In genomic region chr6:45437441-45437820, GRCh38 we compare ENCODE assay signal across 12 cellular contexts. TPM values are rescaled to one million over a fixed set of nuclear protein-coding genes. Genes with fewer than 3 reads are reported as not detected.
A peak's percentile ranks its signal among the peaks of the same experiment; 100 is the strongest.
DNase-seq lines count a peak whose midpoint lies in the region; ATAC-seq, FAIRE-seq and TF ChIP-seq lines count a peak whose summit lies in the region.
"Had no signal": no experiment of that assay in that cellular context is flagged by ENCODE, and none has a peak within 500 bp of the region (broad histone marks: within the 10 kb centered on the region; RNA-seq: fewer than 3 reads in every experiment).

No MANE protein-coding gene starts in this region.

- H4K20me1 ChIP-seq in HCT116 (ENCODE audit: insufficient read depth) (no peaks in the 10 kb centered on the region), astrocyte (ENCODE audit: insufficient read depth, low read length) (no peaks in the 10 kb centered on the region)

- no peak for DNase-seq in A673 (ENCODE audit: low spot score)
- DNase-seq in HCT116 (ENCODE audit: low read depth, low spot score) = no peak
- DNase-seq in astrocyte (ENCODE audit: low read depth) = no peak
- DNase-seq in NCI-H1092 (lab: John Stamatoyannopoulos, UW) = no peak
- no peak for DNase-seq in GM19238 (ENCODE audit: insufficient read length, low spot score)
- no peak for DNase-seq in BE2C
- DNase-seq: NCI-H1436 treated with DMSO at 0.1 percent for 48 hours, NCI-H526 had no signal

- H3K9ac ChIP-seq in HCT116 (ENCODE audit: low read length) (no peak overlapping the region), astrocyte (ENCODE audit: low read length) (peak overlapping the region; percentile 56)

- H3K79me2 ChIP-seq in HCT116 (ENCODE audit: insufficient read depth, low read length) (no peaks in the 10 kb centered on the region), astrocyte (ENCODE audit: insufficient read depth, low read length) (peaks cover 42% of the 10 kb centered on the region)

- H2AFZ ChIP-seq in HCT116 (ENCODE audit: low read depth, low read length, poor library complexity, severe bottlenecking) = no peak overlapping the region
- H2AFZ ChIP-seq in astrocyte (ENCODE audit: low read depth, low read length) = no peak overlapping the region

- intact Hi-C loops in A673 (cut with micrococcal nuclease; ENCODE audit: unreplicated experiment) = loop anchor here (10.0 kb wide), 2 partner anchors 167 to 487 kb away; no protein-coding TSS in a partner anchor
- intact Hi-C loops in HCT116 (cut with micrococcal nuclease) = loop anchor here (10.0 kb wide), 1 partner anchor 963 kb away; no protein-coding TSS in a partner anchor

- H3K27ac ChIP-seq in A673 (ENCODE audit: low read depth, low read length, poor library complexity, severe bottlenecking) (peak overlapping the region; percentile 79), HCT116 (ENCODE audit: low read depth, low read length) (no peak overlapping the region), astrocyte (ENCODE audit: low read depth, low read length) (peak overlapping the region; percentile 76), mesodermal cell (ENCODE audit: low read depth, low read length, severe bottlenecking) (peak overlapping the region; percentile 74)

- H3K9me2 ChIP-seq in HCT116 (ENCODE audit: insufficient read depth) = no peaks in the 10 kb centered on the region

- peak overlapping the region; percentile 15 for H3K4me3 Mint-ChIP-seq in astrocyte (ENCODE audit: unreplicated experiment)
- H3K4me3 Mint-ChIP-seq: stimulated activated memory B cell treated with anti-CD40 and anti-IgM and Interleukin-4, amounts not matched to agents 10 μg/mL and 1 μg/mL and 100 μg/mL, for 72 hours had no signal

- POLR2A ChIA-PET in A673 (lab: Charles Lee; ENCODE audit: low non-redundant PET) (no interaction called here), HCT116 (lab: Charles Lee) (no interaction called here)

- H3K27me3 ChIP-seq in A673 (replicated peaks; ENCODE audit: insufficient read depth, low read depth, low read length, poor library complexity) (no peaks in the 10 kb centered on the region), HCT116 (ENCODE audit: insufficient read depth, low read length) (no peaks in the 10 kb centered on the region), astrocyte (ENCODE audit: insufficient read depth, low read length) (no peaks in the 10 kb centered on the region), BE2C (peaks cover 45% of the 10 kb centered on the region)

- TF ChIP-seq POLR2A in HCT116 (IDR thresholded peaks at IDR 0.05; ENCODE audit: borderline replicate concordance, extremely low read depth, insufficient read depth, insufficient read length) = no peak

- CTCF ChIA-PET in A673 (lab: Charles Lee) = no interaction called here
- CTCF ChIA-PET in HCT116 (lab: Charles Lee) = interaction anchor here (0.9 kb wide), 1 partner anchor 277 kb away, joined by 4 read pairs; no protein-coding TSS in a partner anchor

- RAD21 ChIA-PET in HCT116 (lab: Charles Lee; ENCODE audit: low non-redundant PET in 1 of 2, low total read pairs in 2 of 2, uncharacterized antibody in 2 of 2, unreplicated experiment in 2 of 2) = no interaction called here

- peaks cover 83% of the 10 kb centered on the region for H3K4me1 ChIP-seq in A673 (ENCODE audit: insufficient read depth, low read length, poor library complexity, severe bottlenecking)
- H3K4me1 ChIP-seq in HCT116 (ENCODE audit: control insufficient read depth in 1 of 2, insufficient read depth in 2 of 2, low read length in 2 of 2) = peaks cover 45 to 55% of the 10 kb centered on the region in 2 experiments
- H3K4me1 ChIP-seq in astrocyte (ENCODE audit: insufficient read depth, low read length) = peaks cover 48% of the 10 kb centered on the region
- H3K4me1 ChIP-seq in mesodermal cell (ENCODE audit: control insufficient read depth, insufficient read depth, low read length, poor library complexity, severe bottlenecking) = peaks cover 42% of the 10 kb centered on the region
- H3K4me1 ChIP-seq in BE2C = no peaks in the 10 kb centered on the region

- H3K27ac Mint-ChIP-seq in astrocyte (ENCODE audit: unreplicated experiment) = peak overlapping the region; percentile 96
- H3K27ac Mint-ChIP-seq: stimulated activated memory B cell treated with anti-CD40 and anti-IgM and Interleukin-4, amounts not matched to agents 10 μg/mL and 1 μg/mL and 100 μg/mL, for 72 hours had no signal

- H3K9me3 ChIP-seq in A673 (ENCODE audit: low read depth, low read length, poor library complexity, severe bottlenecking) (no peaks in the 10 kb centered on the region), HCT116 (ENCODE audit: control insufficient read depth in 1 of 2, insufficient read depth in 1 of 2, low read depth in 1 of 2, low read length in 2 of 2) (no peaks in the 10 kb centered on the region), astrocyte (ENCODE audit: insufficient read depth, low read depth, low read length) (no peaks in the 10 kb centered on the region), mesodermal cell (ENCODE audit: control insufficient read depth, low read length) (no peaks in the 10 kb centered on the region), BE2C (no peaks in the 10 kb centered on the region)

- no peaks in the 10 kb centered on the region for H3K9me3 Mint-ChIP-seq in astrocyte (ENCODE audit: unreplicated experiment)
- H3K9me3 Mint-ChIP-seq: CD8-positive, alpha-beta T cell; stimulated activated memory B cell treated with anti-CD40 and anti-IgM and Interleukin-4, amounts not matched to agents 10 μg/mL and 1 μg/mL and 100 μg/mL, for 72 hours had no signal

- H3K36me3 ChIP-seq in A673 (ENCODE audit: insufficient read depth, low read length, poor library complexity, severe bottlenecking) = no peaks in the 10 kb centered on the region
- no peaks in the 10 kb centered on the region for H3K36me3 ChIP-seq in HCT116 (ENCODE audit: control insufficient read depth in 1 of 2, insufficient read depth in 2 of 2, low read length in 2 of 2)
- H3K36me3 ChIP-seq in astrocyte (ENCODE audit: insufficient read depth, low read length) = peaks cover 19% of the 10 kb centered on the region
- peaks cover 21% of the 10 kb centered on the region for H3K36me3 ChIP-seq in mesodermal cell (ENCODE audit: control insufficient read depth, insufficient read depth, low read length)
- no peaks in the 10 kb centered on the region for H3K36me3 ChIP-seq in BE2C

- H3K27me3 Mint-ChIP-seq in astrocyte (ENCODE audit: low read depth, unreplicated experiment) = no peaks in the 10 kb centered on the region
- H3K27me3 Mint-ChIP-seq: stimulated activated memory B cell treated with anti-CD40 and anti-IgM and Interleukin-4, amounts not matched to agents 10 μg/mL and 1 μg/mL and 100 μg/mL, for 72 hours had no signal

- TF ChIP-seq CTCF in A673 (conservative IDR thresholded peaks at IDR 0.05; ENCODE audit: low read depth, low read length) (no peak), HCT116 (IDR thresholded peaks at IDR 0.05 in 2 of 3, conservative IDR thresholded peaks at IDR 0.05 in 1 of 3; ENCODE audit: borderline replicate concordance in 1 of 3, insufficient read depth in 1 of 3, low read depth in 2 of 3, low read length in 2 of 3) (no peak), astrocyte (IDR thresholded peaks at IDR 0.05; ENCODE audit: insufficient read depth, low read depth, low read length) (no peak), BE2C (IDR thresholded peaks at IDR 0.05; ENCODE audit: low read depth, low read length) (no peak)

- peak overlapping the region; percentile 65; the same call in 1 of the 2 replicates for H3K4me2 ChIP-seq in HCT116 (ENCODE audit: low read length)
- H3K4me2 ChIP-seq in astrocyte (ENCODE audit: low read length) = peak overlapping the region; percentile 77

- no TSS peak for BruUV-seq in A673 (replicated peaks; lab: Mats Ljungman, UMichigan)
- no TSS peak for BruUV-seq in HCT116 (replicated peaks; lab: Mats Ljungman, UMichigan)

- H3K4me3 ChIP-seq in A673 (ENCODE audit: low read depth, low read length, poor library complexity, severe bottlenecking) (peak overlapping the region; percentile 13), HCT116 (replicated peaks in 1 of 2; ENCODE audit: low read depth in 1 of 2, low read length in 2 of 2) (no peak overlapping the region), astrocyte (ENCODE audit: insufficient read depth, low read depth, low read length) (peak overlapping the region; percentile 11), mesodermal cell (ENCODE audit: extremely low read depth, insufficient read depth, low read length, poor library complexity, severe bottlenecking) (no peak overlapping the region), BE2C (ENCODE audit: low read depth, low read length) (no peak overlapping the region)

- ATAC-seq in HCT116 = no peak
- no peak for ATAC-seq in GM21529 (IDR thresholded peaks at IDR 0.05; ENCODE audit: unreplicated experiment)

- peaks cover 61% of the 10 kb centered on the region for H3K4me1 Mint-ChIP-seq in astrocyte (ENCODE audit: low read depth, unreplicated experiment)

- peak; percentile 60 for FAIRE-seq in astrocyte (lab: Jason Lieb, UNC)

- 100% methylated on average over 1 of the region's 3 CpGs; no CpG with 5 or more reads in 1 of the 2 experiments for whole genome bisulfite sequencing in mesodermal cell (ENCODE audit: insufficient coverage in 2 of 2), 2 experiments

- H3K36me3 Mint-ChIP-seq in astrocyte (ENCODE audit: low read depth, unreplicated experiment) = peaks cover 12% of the 10 kb centered on the region
- H3K36me3 Mint-ChIP-seq: stimulated activated memory B cell treated with anti-CD40 and anti-IgM and Interleukin-4, amounts not matched to agents 10 μg/mL and 1 μg/mL and 100 μg/mL, for 72 hours had no signal

- no peak for TF ChIP-seq RAD21 in HCT116 (IDR thresholded peaks at IDR 0.05; ENCODE audit: low read depth)

TF ChIP-seq in HCT116, 20 proteins besides CTCF, POLR2A, EP300 and RAD21 (continues in another document):
- TF ChIP-seq FOSL1 (IDR thresholded peaks at IDR 0.05; ENCODE audit: low read depth) = no peak
- TF ChIP-seq SRF (IDR thresholded peaks at IDR 0.05; ENCODE audit: low read depth) = no peak
- no peak for TF ChIP-seq CBX3 (IDR thresholded peaks at IDR 0.05; ENCODE audit: low read depth)

RNA-seq across cellular contexts. Expression of gene SUPT3H, which starts 59.7 kb away (rescaled TPM):
- total RNA-seq in A673 (2021) (10.8 and 14.2 TPM in 2 replicates), HCT116 (2021; ENCODE audit: unreplicated experiment) (7.4 TPM), astrocyte (11.7 and 12.4 TPM in 2 replicates)
- polyA plus RNA-seq in HCT116 (2012) = 11.2 and 12.3 TPM in 2 replicates
- polyA plus RNA-seq in mesodermal cell (2013, experiment 1 of 2) = 18.9 TPM
- polyA plus RNA-seq in mesodermal cell (2013, experiment 2 of 2) = 25.7 TPM
- polyA plus RNA-seq in BE2C (2012; ENCODE audit: insufficient read depth, insufficient read length, low read depth) = 7.4 TPM

Comparison
In these comparisons a context has a peak if more than half of its experiments do, and no peak if none do; other contexts are left out.
1. H3K4me3 ChIP-seq: peak in A673 (single experiment) and astrocyte (single experiment); none in HCT116 (0 of 2), mesodermal cell (single experiment) and BE2C (single experiment).